Comparison of ENCODE assay signal across 8 cellular contexts in the genomic region with DNA sequence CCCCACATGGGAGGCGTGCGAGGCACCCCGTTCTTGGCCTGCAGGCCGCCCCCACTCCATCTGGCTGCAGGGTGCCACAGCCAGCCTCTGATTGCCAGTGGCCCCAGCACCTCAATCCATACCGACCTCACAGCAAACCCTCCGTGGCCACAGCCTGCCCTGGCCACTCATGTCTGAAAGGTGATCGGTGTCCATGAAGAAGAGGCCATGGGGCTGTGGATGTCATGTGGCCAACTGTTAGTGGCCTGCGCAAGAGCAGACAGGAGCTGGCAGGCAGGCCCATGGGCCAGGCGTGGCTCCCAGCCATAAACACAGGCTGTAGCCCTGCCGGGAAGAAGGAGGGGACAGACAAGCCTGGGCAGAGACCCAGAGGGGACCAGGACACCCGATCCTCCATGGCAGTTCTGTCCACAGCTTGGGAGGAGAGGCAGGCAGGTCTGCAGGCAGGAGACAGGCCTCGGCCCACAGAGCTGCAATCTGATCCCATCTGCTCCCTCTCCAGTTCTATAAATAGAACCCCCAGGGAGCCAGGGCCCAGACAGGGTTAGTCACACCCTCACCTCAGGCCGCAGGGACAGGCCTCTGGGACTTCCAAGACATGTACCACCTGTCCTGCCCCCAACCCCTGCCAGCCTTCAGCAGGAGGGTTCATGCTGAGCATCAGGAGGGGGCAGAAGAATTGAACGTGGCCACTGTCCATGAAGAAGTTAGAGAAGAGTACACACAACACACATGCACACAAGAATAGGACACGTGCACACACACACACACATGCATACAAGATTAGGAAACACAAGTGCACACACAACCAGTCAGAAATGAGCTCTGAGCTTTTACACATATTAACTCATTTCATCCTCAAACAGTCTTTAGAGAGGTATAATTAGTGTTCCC. TPM values are rescaled to one million over a fixed set of nuclear protein-coding genes. Genes with fewer than 3 reads are reported as not detected.
A peak's percentile ranks its signal among the peaks of the same experiment; 100 is the strongest.
DNase-seq lines count a peak whose midpoint lies in the region; ATAC-seq and FAIRE-seq lines count a peak whose summit lies in the region.

No MANE protein-coding gene starts in this region.

- FAIRE-seq in RCC 7860 (lab: Jason Lieb, UNC): peak; percentile 69

- no peaks in the 10 kb centered on the region for H3K9me3 ChIP-seq in skeletal muscle satellite cell (replicated peaks; ENCODE audit: low read length)

- peak; percentile 87 for DNase-seq in HT1080 (ENCODE audit: low read depth)
- peak; percentile 73 for DNase-seq in RCC 7860 (ENCODE audit: low spot score)
- peak; percentile 81 for DNase-seq in Right ventricle myocardium superior
- DNase-seq in T-helper 9 cell: no peak
- no peak for DNase-seq in activated CD4-positive, alpha-beta T cell treated with anti-CD3 and anti-CD28 coated beads, Interleukin-2, amount 50 U/mL, for 4 hours

- peaks cover 18% of the 10 kb centered on the region for H3K4me1 ChIP-seq in skeletal muscle satellite cell (ENCODE audit: control insufficient read depth, insufficient read depth, low read length)

- intact Hi-C loops in Right ventricle myocardium superior (cut with DNase I): no loop called here

- peak overlapping the region; percentile 62 for H3K9ac ChIP-seq in skeletal muscle satellite cell (ENCODE audit: low read depth, low read length)

- no peaks in the 10 kb centered on the region for H3K27me3 ChIP-seq in skeletal muscle satellite cell (ENCODE audit: control insufficient read depth, insufficient read depth, low read length)

- peak overlapping the region; percentile 54 for H3K4me2 ChIP-seq in skeletal muscle satellite cell (ENCODE audit: low read length)

- ATAC-seq in Right ventricle myocardium superior (ENCODE audit: poor library complexity) (peak; percentile 94), GM19324 (IDR thresholded peaks at IDR 0.05; ENCODE audit: low FRiP score, unreplicated experiment) (no peak), HG02623 (IDR thresholded peaks at IDR 0.05; ENCODE audit: unreplicated experiment) (no peak)

- peak overlapping the region; percentile 14 for H3K4me3 ChIP-seq in skeletal muscle satellite cell (ENCODE audit: low read length)

- H3K36me3 ChIP-seq in skeletal muscle satellite cell (ENCODE audit: insufficient read depth, low read length): peaks cover 7% of the 10 kb centered on the region

RNA-seq across cellular contexts. Expression of gene STEAP3, which starts 16.9 kb away (rescaled TPM):
- total RNA-seq in HT1080 (2014; rRNA removed; shearing (Covaris generic)): 67.8 and 87.6 TPM in 2 replicates
- 84.9 and 98.3 TPM in 2 replicates for polyA plus RNA-seq in HT1080 (2015; cell fraction: cytosol; rRNA removed)
- polyA plus RNA-seq in HT1080 (2015; cell fraction: nucleus; rRNA removed): 193 and 197 TPM in 2 replicates
- 10.8 TPM for total RNA-seq in Right ventricle myocardium superior
- 69.7 and 93.7 TPM in 2 replicates for total RNA-seq in skeletal muscle satellite cell (2012; rRNA removed)

Comparison
In these comparisons a context has a peak if more than half of its experiments do, and no peak if none do; other contexts are left out.
1. DNase-seq: peak in HT1080 (single experiment), RCC 7860 (single experiment) and Right ventricle myocardium superior (single experiment); none in T-helper 9 cell (single experiment) and activated CD4-positive, alpha-beta T cell treated with anti-CD3 and anti-CD28 coated beads, Interleukin-2, amount 50 U/mL, for 4 hours (0 of 2).